Comparison of ENCODE assay signal across 20 cellular contexts in genomic region chr18:13181765-13182164, GRCh38. TPM values are rescaled to one million over a fixed set of nuclear protein-coding genes. Genes with fewer than 3 reads are reported as not detected.
"Had no signal": no experiment of that assay in that cellular context is flagged by ENCODE, and none has a peak within 500 bp of the region (broad histone marks: within the 10 kb centered on the region; RNA-seq: fewer than 3 reads in every experiment).

No MANE protein-coding gene starts in this region.

- H3K4me2 ChIP-seq: SK-N-SH had no signal

- H3K9me3 ChIP-seq: MG63, SK-N-SH had no signal

- H3K27ac Mint-ChIP-seq: IgD-negative memory B cell had no signal

- H3K27me3 ChIP-seq: MG63 had no signal

- H3K36me3 ChIP-seq: MG63 had no signal

- H3K9me2 ChIP-seq: SK-N-SH had no signal

- H3K9ac ChIP-seq: SK-N-SH had no signal

- H3K36me3 Mint-ChIP-seq: IgD-negative memory B cell had no signal

- H3K27ac ChIP-seq: RWPE1 had no signal

- DNase-seq: Karpas-422, KG1, MG63, NCI-H1092 treated with DMSO at 0.1 percent for 48 hours, NCI-H1436, NCI-H187, NCI-H2029, NCI-H2081 treated with DMSO at 0.1 percent for 48 hours, NCI-H2171, NCI-H226, NCI-H446, NCI-H510A, NCI-H524 treated with DMSO at 0.1 percent for 48 hours, NCI-H69, SHP77, SK-N-SH, SW 1271 had no signal

- H3K4me3 Mint-ChIP-seq: IgD-negative memory B cell had no signal

- H3K4me3 ChIP-seq: MG63 had no signal

RNA-seq across cellular contexts. Expression of gene LDLRAD4, which starts 36.8 kb away (rescaled TPM):
- total RNA-seq: HT1080 had no signal
